In the genomic region with DNA sequence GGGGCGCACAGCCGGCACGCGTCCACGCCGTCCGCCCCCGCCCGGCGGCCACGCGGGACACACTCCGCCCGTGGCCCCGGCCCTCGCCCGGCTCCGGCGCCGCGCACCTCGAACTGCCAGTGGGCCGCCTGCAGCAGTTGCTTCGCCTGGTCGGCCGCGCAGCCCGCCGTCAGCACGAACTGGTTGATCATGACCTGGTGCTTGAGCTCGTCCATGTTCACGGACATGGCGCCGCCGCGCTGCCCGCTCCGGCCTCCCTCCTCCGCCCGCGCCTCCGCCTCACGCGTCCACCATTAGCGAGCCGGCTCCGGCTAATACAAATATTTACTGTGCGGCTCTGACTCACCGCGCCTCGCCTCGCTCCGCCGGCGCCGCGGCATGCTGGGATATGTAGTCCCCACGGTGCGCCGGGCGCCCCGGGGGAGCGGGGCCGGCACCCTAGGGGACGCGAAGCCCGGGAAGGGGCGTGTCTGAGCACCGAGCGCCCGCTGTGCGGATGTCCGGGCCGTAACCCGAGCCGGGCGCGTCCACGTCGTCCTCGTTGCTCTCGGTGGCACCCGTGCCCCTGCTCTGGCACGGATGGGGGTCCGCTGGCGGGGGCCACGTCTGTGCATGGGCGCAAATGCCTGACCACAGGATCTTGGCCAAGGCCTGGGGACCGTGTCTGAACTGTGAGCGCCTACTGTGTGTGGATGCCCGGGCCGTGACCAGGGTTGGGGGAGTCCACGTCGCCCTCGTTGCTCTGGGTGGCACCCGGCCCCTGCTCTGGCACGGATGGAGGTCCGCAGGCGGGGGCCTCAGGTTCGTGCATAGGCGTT, we compare ENCODE assay signal across 8 cellular contexts. TPM values are rescaled to one million over a fixed set of nuclear protein-coding genes. Genes with fewer than 3 reads are reported as not detected.
DNase-seq lines count a peak whose midpoint lies in the region; ATAC-seq, FAIRE-seq and TF ChIP-seq lines count a peak whose summit lies in the region.

TSS of gene UBALD1 (minus strand) at position 318 of the 818 bp plus-strand sequence. CDS start at position 227, 91 bp downstream.

- H3K79me2 ChIP-seq in OCI-LY1 (ENCODE audit: insufficient read depth, low read length) (no peaks in the 10 kb centered on the region), endothelial cell of umbilical vein (ENCODE audit: control insufficient read depth, insufficient read depth, low read length) (peaks cover 19% of the 10 kb centered on the region)

- peak within 1 kb of the TSS; percentile 80 for H3K4me3 ChIP-seq in OCI-LY1 (ENCODE audit: low read depth, low read length, poor library complexity, severe bottlenecking)
- H3K4me3 ChIP-seq in endothelial cell of umbilical vein (replicated peaks in 1 of 3; ENCODE audit: insufficient read depth in 1 of 3, low read depth in 1 of 3, low read length in 3 of 3) = peak within 1 kb of the TSS; percentile 47 to 85 (median 52)

- peaks cover 24% of the 10 kb centered on the region for H3K4me1 Mint-ChIP-seq in Calu3 (ENCODE audit: low read depth, unreplicated experiment)

- 0 out of 2 replicates have a peak, but pooled peaks cover under 1% of the 10 kb centered on the region for H3K36me3 ChIP-seq in OCI-LY1 (ENCODE audit: insufficient read depth, low read length)
- H3K36me3 ChIP-seq in endothelial cell of umbilical vein (ENCODE audit: control insufficient read depth in 2 of 2, extremely low read depth in 1 of 2, insufficient read depth in 2 of 2, low read length in 2 of 2) = no peaks in the 10 kb centered on the region

- no peaks in the 10 kb centered on the region for H4K20me1 ChIP-seq in OCI-LY1 (ENCODE audit: insufficient read depth, low read length)
- no peaks in the 10 kb centered on the region for H4K20me1 ChIP-seq in endothelial cell of umbilical vein (replicated peaks; ENCODE audit: control insufficient read depth, extremely low read depth, insufficient read depth, low read length)

- H3K4me2 ChIP-seq in OCI-LY1 (ENCODE audit: low read length) (peak within 1 kb of the TSS; percentile 91), endothelial cell of umbilical vein (ENCODE audit: insufficient read depth, low read length) (peak within 1 kb of the TSS; percentile 49)

- no peaks in the 10 kb centered on the region for H3K9me2 ChIP-seq in OCI-LY1 (ENCODE audit: low read depth, low read length)

- DNase-seq in Calu3 = peak; percentile 94
- DNase-seq in HT-29 (ENCODE audit: low spot score) = peak; percentile 88
- DNase-seq in activated CD8-positive, alpha-beta memory T cell treated with anti-CD3 and anti-CD28 coated beads, Interleukin-2, amount 50 U/mL, for 4 hours = peak; percentile 80
- DNase-seq in endothelial cell of umbilical vein (ENCODE audit: low read depth, low spot score) = peak; percentile 83
- peak; percentile 78 for DNase-seq in middle frontal gyrus (ENCODE audit: extremely low spot score, low spot score)
- DNase-seq in stimulated activated CD8-positive, alpha-beta memory T cell treated with anti-CD3 and anti-CD28 coated beads, Interleukin-2, amount 100 ng/mL, for 48 hours (ENCODE audit: low read depth in 2 of 2) = peak; percentile 71 to 73

- peak within 1 kb of the TSS; percentile 91 for H3K27ac ChIP-seq in OCI-LY1 (ENCODE audit: low read depth, low read length, poor library complexity, severe bottlenecking)
- H3K27ac ChIP-seq in endothelial cell of umbilical vein (ENCODE audit: insufficient read depth, low read depth, low read length) = peak within 1 kb of the TSS; percentile 79

- H3F3A ChIP-seq in OCI-LY1 (ENCODE audit: insufficient read depth, low read length) = no peaks in the 10 kb centered on the region

- peak; percentile 84 for FAIRE-seq in endothelial cell of umbilical vein (lab: Jason Lieb, UNC)

- H3K4me1 ChIP-seq in OCI-LY1 (ENCODE audit: insufficient read depth, low read length, severe bottlenecking) = peaks cover 48% of the 10 kb centered on the region
- peaks cover 21% of the 10 kb centered on the region for H3K4me1 ChIP-seq in endothelial cell of umbilical vein (ENCODE audit: control insufficient read depth, extremely low read depth, insufficient read depth, low read length)

- dilution Hi-C loops in endothelial cell of umbilical vein (cut with MboI; ENCODE audit: extremely low pct_ligation_motif_present, low sequenced_read_pairs) = no loop called here

- H3K9me1 ChIP-seq in endothelial cell of umbilical vein (replicated peaks; ENCODE audit: control insufficient read depth, extremely low read depth, insufficient read depth, low read length) = no peaks in the 10 kb centered on the region

- intact Hi-C loops in Calu3 (cut with micrococcal nuclease; ENCODE audit: unreplicated experiment) = no loop called here
- intact Hi-C loops in endothelial cell of umbilical vein (cut with micrococcal nuclease) = loop anchor here (5.0 kb wide), 2 partner anchors 77 to 343 kb away; partner anchors contain the start of genes CDIP1 and SEC14L5

- peak within 1 kb of the TSS; percentile 94 for H3K27ac Mint-ChIP-seq in Calu3 (ENCODE audit: unreplicated experiment)

- BruUV-seq in Calu3 (replicated peaks; lab: Mats Ljungman, UMichigan) = no TSS peak
- BruUV-seq in endothelial cell of umbilical vein (replicated peaks; lab: Mats Ljungman, UMichigan) = no TSS peak

- ATAC-seq in GM21367 (IDR thresholded peaks at IDR 0.05; ENCODE audit: unreplicated experiment) = peak; percentile 57

- H3K36me3 Mint-ChIP-seq in Calu3 (ENCODE audit: insufficient read depth, unreplicated experiment) = peaks cover 62% of the 10 kb centered on the region

- H2AFZ ChIP-seq in OCI-LY1 (ENCODE audit: low read length) (no peak within 1 kb of the TSS), endothelial cell of umbilical vein (ENCODE audit: low read depth, low read length) (peak within 1 kb of the TSS; percentile 97)

- H3K9ac ChIP-seq in OCI-LY1 (ENCODE audit: low read length) (peak within 1 kb of the TSS; percentile 88), endothelial cell of umbilical vein (replicated peaks; ENCODE audit: extremely low read depth, insufficient read depth, low read length) (peak within 1 kb of the TSS; percentile 77)

- TF ChIP-seq CTCF in Calu3 (IDR thresholded peaks at IDR 0.05; ENCODE audit: unreplicated experiment) = no peak
- no peak for TF ChIP-seq CTCF in OCI-LY1 (IDR thresholded peaks at IDR 0.05; ENCODE audit: low read length)
- no peak for TF ChIP-seq CTCF in endothelial cell of umbilical vein (IDR thresholded peaks at IDR 0.05; ENCODE audit: extremely low read depth in 1 of 2, insufficient read depth in 1 of 2, low read depth in 1 of 2, low read length in 2 of 2)

- POLR2A ChIA-PET in endothelial cell of umbilical vein (lab: Charles Lee) = interaction anchor here (0.6 kb wide), 1 partner anchor 121 kb away, joined by 3 read pairs; no protein-coding TSS in a partner anchor

- H3K9me3 Mint-ChIP-seq in Calu3 (ENCODE audit: low read depth, unreplicated experiment) = no peaks in the 10 kb centered on the region

- H3K27me3 Mint-ChIP-seq in Calu3 (ENCODE audit: unreplicated experiment) = no peaks in the 10 kb centered on the region

- no peaks in the 10 kb centered on the region for H3K9me3 ChIP-seq in OCI-LY1 (ENCODE audit: low read length)
- no peaks in the 10 kb centered on the region for H3K9me3 ChIP-seq in endothelial cell of umbilical vein (replicated peaks; ENCODE audit: control insufficient read depth, insufficient read depth, low read length)

- H3K4me3 Mint-ChIP-seq in Calu3 (ENCODE audit: low read depth, unreplicated experiment) = peak within 1 kb of the TSS; percentile 83

- H3K27me3 ChIP-seq in OCI-LY1 (ENCODE audit: insufficient read depth, low read length) = no peaks in the 10 kb centered on the region
- no peaks in the 10 kb centered on the region for H3K27me3 ChIP-seq in endothelial cell of umbilical vein (ENCODE audit: control insufficient read depth in 2 of 2, insufficient read depth in 2 of 2, low read length in 2 of 2)

- peak; percentile 75 for TF ChIP-seq POLR2A in endothelial cell of umbilical vein (IDR thresholded peaks at IDR 0.05; ENCODE audit: low read depth, low read length)

- CTCF ChIA-PET in Calu3 (lab: Charles Lee) (interaction anchor here (1.0 kb wide), 1 partner anchor 10 kb away, joined by 5 read pairs; the partner anchor contains the start of gene MGRN1), endothelial cell of umbilical vein (lab: Charles Lee) (no interaction called here)

TF ChIP-seq in endothelial cell of umbilical vein, 7 proteins besides CTCF, POLR2A, EP300 and RAD21:
- TF ChIP-seq EZH2 (IDR thresholded peaks at IDR 0.05; ENCODE audit: borderline replicate concordance, low read depth, low read length, severe bottlenecking) = no peak
- no peak for TF ChIP-seq MYC (IDR thresholded peaks at IDR 0.05; ENCODE audit: low read depth, low read length)
- TF ChIP-seq JUN (IDR thresholded peaks at IDR 0.05; ENCODE audit: borderline replicate concordance, insufficient read depth, insufficient read length, low read depth) = peak; percentile 25
- TF ChIP-seq POLR2AphosphoS5 (IDR thresholded peaks at IDR 0.05; ENCODE audit: insufficient read depth, low read depth, low read length) = peak; percentile 69
- peak; percentile 16 for TF ChIP-seq MAX (IDR thresholded peaks at IDR 0.05; ENCODE audit: insufficient read depth, insufficient read length)
- no peak for TF ChIP-seq GATA2 (IDR thresholded peaks at IDR 0.05; ENCODE audit: insufficient read depth, insufficient read length, low read depth, low read length)
- TF ChIP-seq FOS (IDR thresholded peaks at IDR 0.05; ENCODE audit: borderline replicate concordance, insufficient read depth, low read length) = peak; percentile 90

RNA-seq across cellular contexts. Expression of gene UBALD1, which starts in this region (rescaled TPM):
- 54.4 and 55.6 TPM in 2 replicates for total RNA-seq in Calu3 (2022)
- 58.0 and 83.0 TPM in 2 replicates for total RNA-seq in HT-29 (2014; rRNA removed; shearing (Covaris generic))
- 41.6 and 43.8 TPM in 2 replicates for total RNA-seq in endothelial cell of umbilical vein
- polyA plus RNA-seq in endothelial cell of umbilical vein = 24.8 and 34.6 TPM in 2 replicates
- 8.9 and 13.6 TPM in 2 replicates for polyA plus RNA-seq in endothelial cell of umbilical vein (2011; cell fraction: cytosol; rRNA removed)
- 46.0 and 47.3 TPM in 2 replicates for polyA plus RNA-seq in endothelial cell of umbilical vein (2011; cell fraction: nucleus; rRNA removed)
- 19.1 and 25.1 TPM in 2 replicates for polyA plus RNA-seq in endothelial cell of umbilical vein (2012)
- 4.8 and 8.2 TPM in 2 replicates for polyA minus RNA-seq in endothelial cell of umbilical vein
- polyA minus RNA-seq in endothelial cell of umbilical vein (2011; cell fraction: cytosol; rRNA and poly(A)+ RNA removed) = 17.6 TPM
- 14.5 and 39.8 TPM in 2 replicates for polyA minus RNA-seq in endothelial cell of umbilical vein (2011; cell fraction: nucleus; rRNA and poly(A)+ RNA removed)

Comparison
In these comparisons a context has a peak if more than half of its experiments do, and no peak if none do; other contexts are left out.
1. Peak in every context shown above with its lines: DNase-seq, ATAC-seq, H3K4me3 ChIP-seq and H3K27ac ChIP-seq.